26 cellular contexts compared by ENCODE assay signal in the genomic region with DNA sequence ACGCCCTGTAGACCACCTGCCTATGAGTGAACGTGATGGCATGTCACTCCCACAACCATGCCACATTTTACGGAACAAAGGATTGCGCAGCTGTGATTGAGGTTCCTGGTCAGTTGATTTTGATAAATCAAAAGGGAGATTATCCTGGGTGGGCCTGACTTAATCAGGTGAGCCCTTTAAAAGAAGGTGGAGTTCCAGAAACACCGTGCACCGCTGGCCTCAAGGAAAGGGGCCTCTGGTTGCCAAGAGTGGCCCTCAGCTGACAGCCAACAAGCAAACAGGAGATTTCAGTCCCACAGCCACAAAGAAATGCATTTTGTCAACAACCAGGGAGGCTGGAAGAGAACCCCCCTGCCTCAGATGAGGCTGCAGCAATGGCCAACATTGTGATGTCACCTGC. TPM values are rescaled to one million over a fixed set of nuclear protein-coding genes. Genes with fewer than 3 reads are reported as not detected.
DNase-seq lines count a peak whose midpoint lies in the region; ATAC-seq and TF ChIP-seq lines count a peak whose summit lies in the region.
"Had no signal": no experiment of that assay in that cellular context is flagged by ENCODE, and none has a peak within 500 bp of the region (broad histone marks: within the 10 kb centered on the region; RNA-seq: fewer than 3 reads in every experiment).

No MANE protein-coding gene starts in this region.

- no peaks in the 10 kb centered on the region for H3K27me3 ChIP-seq in aorta (ENCODE audit: control insufficient read depth in 1 of 2, insufficient read depth in 2 of 2, low read length in 1 of 2)
- H3K27me3 ChIP-seq: BE2C, gastrocnemius medialis, tibial artery had no signal

- no peaks in the 10 kb centered on the region for H3K27me3 Mint-ChIP-seq in activated naive CD8-positive, alpha-beta T cell
- peaks cover 20% of the 10 kb centered on the region for H3K27me3 Mint-ChIP-seq in activated naive CD8-positive, alpha-beta T cell treated with anti-CD3 and anti-CD28 coated beads, Interleukin-2, amount 50 U/mL, for 24 hours
- H3K27me3 Mint-ChIP-seq in HFFc6 (ENCODE audit: insufficient read depth) (peaks cover 16% of the 10 kb centered on the region), immature natural killer cell (ENCODE audit: low read depth in 3 of 3) (peaks cover 34 to 53% (median 37%) of the 10 kb centered on the region in 3 donors)

- peaks cover 38% of the 10 kb centered on the region for H3K4me1 Mint-ChIP-seq in activated naive CD8-positive, alpha-beta T cell (ENCODE audit: low read depth)
- peaks cover 55% of the 10 kb centered on the region for H3K4me1 Mint-ChIP-seq in activated naive CD8-positive, alpha-beta T cell treated with anti-CD3 and anti-CD28 coated beads, Interleukin-2, amount 50 U/mL, for 24 hours
- H3K4me1 Mint-ChIP-seq in HFFc6 (ENCODE audit: low read depth), result peaks cover 52% of the 10 kb centered on the region
- peaks cover 46 to 64% of the 10 kb centered on the region in 2 donors for H3K4me1 Mint-ChIP-seq in immature natural killer cell

- no peaks in the 10 kb centered on the region for H3K9me3 Mint-ChIP-seq in activated naive CD8-positive, alpha-beta T cell (ENCODE audit: low read depth)
- H3K9me3 Mint-ChIP-seq in activated naive CD8-positive, alpha-beta T cell treated with anti-CD3 and anti-CD28 coated beads, Interleukin-2, amount 50 U/mL, for 24 hours, result no peaks in the 10 kb centered on the region
- H3K9me3 Mint-ChIP-seq in HFFc6 (peaks cover 5% of the 10 kb centered on the region), immature natural killer cell (peaks cover 0 to 8% (median 3%) of the 10 kb centered on the region in 6 donors)

- 83 to 84% methylated on average over 6 of the region's 6 CpGs for WGBS in aorta, 2 donors

- H3K36me3 ChIP-seq in aorta (ENCODE audit: control insufficient read depth in 1 of 2, insufficient read depth in 2 of 2, low read length in 1 of 2), result no peaks in the 10 kb centered on the region
- H3K36me3 ChIP-seq: BE2C, gastrocnemius medialis, tibial artery had no signal

- H3K27ac ChIP-seq in aorta (ENCODE audit: low read depth in 1 of 2, low read length in 2 of 2), result no peak overlapping the region
- H3K27ac ChIP-seq: gastrocnemius medialis, PC-9, tibial artery had no signal

- H3K27ac Mint-ChIP-seq in activated naive CD8-positive, alpha-beta T cell, result peak overlapping the region; percentile 58
- no peak overlapping the region for H3K27ac Mint-ChIP-seq in activated naive CD8-positive, alpha-beta T cell treated with anti-CD3 and anti-CD28 coated beads, Interleukin-2, amount 50 U/mL, for 24 hours
- H3K27ac Mint-ChIP-seq in HFFc6, result no peak overlapping the region
- H3K27ac Mint-ChIP-seq in immature natural killer cell, result peak overlapping the region in 1 of 6 donors; percentile 17

- no peak for TF ChIP-seq CTCF in HFFc6 (IDR thresholded peaks at IDR 0.05)

- intact Hi-C loops in aorta (cut with DNase I), result loop anchor here in 1 of 2 donors (10.0 kb wide), 1 partner anchor 79 kb away; a partner anchor contains a TSS

- H3K36me3 Mint-ChIP-seq in activated naive CD8-positive, alpha-beta T cell, result no peaks in the 10 kb centered on the region
- H3K36me3 Mint-ChIP-seq in activated naive CD8-positive, alpha-beta T cell treated with anti-CD3 and anti-CD28 coated beads, Interleukin-2, amount 50 U/mL, for 24 hours (ENCODE audit: low read depth), result peaks cover 8% of the 10 kb centered on the region
- no peaks in the 10 kb centered on the region for H3K36me3 Mint-ChIP-seq in HFFc6 (ENCODE audit: low read depth)
- peaks cover 0 to under 1% (median 0%) of the 10 kb centered on the region in 3 donors for H3K36me3 Mint-ChIP-seq in immature natural killer cell

- H3K4me1 ChIP-seq in aorta (ENCODE audit: control insufficient read depth in 1 of 2, insufficient read depth in 2 of 2, low read length in 2 of 2), result no peaks in the 10 kb centered on the region

- H3K9me3 ChIP-seq in aorta (ENCODE audit: control insufficient read depth, low read length), result no peaks in the 10 kb centered on the region
- H3K9me3 ChIP-seq: BE2C, gastrocnemius medialis, tibial artery had no signal

- ATAC-seq in activated naive CD8-positive, alpha-beta T cell treated with anti-CD3 and anti-CD28 coated beads, Interleukin-2, amount 50 U/mL, for 24 hours, result no peak
- ATAC-seq in aorta (ENCODE audit: low FRiP score) (no peak), HG03469 (IDR thresholded peaks at IDR 0.05; ENCODE audit: unreplicated experiment) (no peak), HG03342 (IDR thresholded peaks at IDR 0.05; ENCODE audit: unreplicated experiment) (no peak)
- ATAC-seq: gastrocnemius medialis; sciatic nerve; stimulated activated naive CD8-positive, alpha-beta T cell treated with anti-CD3 and anti-CD28 coated beads, Interleukin-15, Interleukin-2, amounts not matched to agents 100 U/mL and 50 U/mL, for 24 hours had no signal

- H3K4me3 Mint-ChIP-seq in activated naive CD8-positive, alpha-beta T cell, result peak overlapping the region; percentile 17
- H3K4me3 Mint-ChIP-seq in activated naive CD8-positive, alpha-beta T cell treated with anti-CD3 and anti-CD28 coated beads, Interleukin-2, amount 50 U/mL, for 24 hours, result no peak overlapping the region
- H3K4me3 Mint-ChIP-seq in HFFc6 (peak overlapping the region; percentile 11; the same call in 1 of the 2 replicates), immature natural killer cell (peak overlapping the region in 3 of 5 donors; percentile 6 to 47 (median 27))

- DNase-seq in activated naive CD8-positive, alpha-beta T cell treated with anti-CD3 and anti-CD28 coated beads, Interleukin-2, amount 50 U/mL, for 24 hours, result no peak
- DNase-seq in HFFc6, result no peak
- no peak for DNase-seq in immature natural killer cell
- DNase-seq in aorta, result peak; percentile 19 to 25
- no peak for DNase-seq in KG1 (lab: John Stamatoyannopoulos, UW)
- DNase-seq: activated CD4-positive, alpha-beta T cell treated with anti-CD3 and anti-CD28 coated beads, Interleukin-2, amount 50 U/mL, for 48 hours; activated CD8-positive, alpha-beta memory T cell treated with anti-CD3 and anti-CD28 coated beads, Interleukin-2, amount 50 U/mL, for 48 hours; activated effector memory CD4-positive, alpha-beta T cell treated with Interleukin-2 at 50 U/mL for 16 hours; BE2C; gastrocnemius medialis; NCI-H2029; NCI-H526; PC-9; posterior cingulate gyrus; SIG-M5; stimulated activated CD4-positive, alpha-beta T cell treated with anti-CD3 and anti-CD28 coated beads, Interleukin-15, amount 100 ng/mL, for 24 hours; stimulated activated naive CD8-positive, alpha-beta T cell treated with anti-CD3 and anti-CD28 coated beads, Interleukin-15, Interleukin-2, amounts not matched to agents 100 U/mL and 50 U/mL, for 24 hours; tibial artery had no signal

- H3K4me3 ChIP-seq in aorta (ENCODE audit: low read length in 2 of 2), result no peak overlapping the region
- H3K4me3 ChIP-seq: gastrocnemius medialis, PC-9, tibial artery had no signal

RNA-seq across cellular contexts. Expression of a gene that starts 19.0 kb away (rescaled TPM):
- 1 to 10 TPM; 2.8 to 7.5 (median 5.3) TPM for total RNA-seq in HFFc6 (2021; fragmentation: NEBNext Ultra II Directional; extraction: Animal tissue kit (Norgen Biotek cat#: 25700))
- under 1 TPM in 1 of 3 donors, not detected in 2; 0.50 TPM for polyA plus RNA-seq in immature natural killer cell
- total RNA-seq in aorta, result 1 to 10 TPM; 3.0 to 6.9 TPM
- 1 to 10 TPM; 4.3 to 6.3 TPM for polyA plus RNA-seq in aorta
- total RNA-seq: A673 had no signal

RNA-seq across cellular contexts. Expression of a gene that starts 37.1 kb away (rescaled TPM):
- total RNA-seq in HFFc6 (2021; fragmentation: NEBNext Ultra II Directional; extraction: Animal tissue kit (Norgen Biotek cat#: 25700)), result 10 to 100 TPM; 20.3 to 24.0 (median 22.5) TPM
- polyA plus RNA-seq in immature natural killer cell (1 to 10 TPM in 2 of 3 donors, under 1 TPM in 1; 0.80 to 2.3 (median 1.7) TPM), aorta (10 to 100 TPM; 15.7 to 22.2 TPM)
- total RNA-seq in aorta, result 10 to 100 TPM; 15.2 to 21.4 TPM

RNA-seq across cellular contexts. Expression of a gene that starts 38.6 kb away (rescaled TPM):
- not detected for total RNA-seq in HFFc6 (2021; fragmentation: NEBNext Ultra II Directional; extraction: Animal tissue kit (Norgen Biotek cat#: 25700))
- polyA plus RNA-seq in immature natural killer cell (not detected), aorta (not detected)
- not detected for total RNA-seq in aorta
- total RNA-seq: A673, cerebellum, gastrocnemius medialis, H1, MCF 10A, PC-9, sciatic nerve had no signal
- polyA plus RNA-seq: H1 had no signal

RNA-seq across cellular contexts. Expression of a gene that starts 55.1 kb away (rescaled TPM):
- not detected for total RNA-seq in HFFc6 (2021; fragmentation: NEBNext Ultra II Directional; extraction: Animal tissue kit (Norgen Biotek cat#: 25700))
- polyA plus RNA-seq in immature natural killer cell (not detected), aorta (not detected)
- total RNA-seq in aorta, result not detected
- total RNA-seq: A673, cerebellum, gastrocnemius medialis, H1, MCF 10A, PC-9, sciatic nerve had no signal
- polyA plus RNA-seq: H1 had no signal

RNA-seq across cellular contexts. Expression of a gene that starts 57.7 kb away (rescaled TPM):
- 1,000 to 10,000 TPM; 1,737 to 2,012 (median 1,885) TPM for total RNA-seq in HFFc6 (2021; fragmentation: NEBNext Ultra II Directional; extraction: Animal tissue kit (Norgen Biotek cat#: 25700))
- polyA plus RNA-seq in immature natural killer cell (1,000 to 10,000 TPM; 1,093 to 1,304 (median 1,251) TPM), aorta (1,000 to 10,000 TPM; 1,838 to 2,024 TPM)
- 1,000 to 10,000 TPM in 1 of 2 donors, 100 to 1,000 TPM in 1; 922 to 1,191 TPM for total RNA-seq in aorta

Comparison
In these comparisons a context has a peak if more than half of its experiments do, and no peak if none do; other contexts are left out.
1. DNase-seq: peak in aorta (2 of 2); none in activated naive CD8-positive, alpha-beta T cell treated with anti-CD3 and anti-CD28 coated beads, Interleukin-2, amount 50 U/mL, for 24 hours (single experiment), HFFc6 (single experiment), immature natural killer cell (0 of 3) and KG1 (single experiment).